1 cellular context compared by ENCODE assay signal in genomic region chr11:78158987-78159662, GRCh38.
TF ChIP-seq lines count a peak whose summit lies in the region.

No MANE protein-coding gene starts in this region.

TF ChIP-seq in WTC11, 78 proteins besides CTCF, POLR2A, EP300 and RAD21 (continued from another document):
- no peak for TF ChIP-seq PRDM15 (CRISPR knock-in tag; IDR thresholded peaks at IDR 0.05)
- no peak for TF ChIP-seq ATF3 (CRISPR knock-in tag; conservative IDR thresholded peaks at IDR 0.05)
- TF ChIP-seq ZBTB43 (CRISPR knock-in tag; IDR thresholded peaks at IDR 0.05): no peak
- TF ChIP-seq ZNF281 (CRISPR knock-in tag; IDR thresholded peaks at IDR 0.05): no peak
- no peak for TF ChIP-seq CBFB (CRISPR knock-in tag; IDR thresholded peaks at IDR 0.05; ENCODE audit: low read depth)
- no peak for TF ChIP-seq USF1 (CRISPR knock-in tag; IDR thresholded peaks at IDR 0.05)
- TF ChIP-seq SMAD4 (CRISPR knock-in tag; IDR thresholded peaks at IDR 0.05): no peak
- no peak for TF ChIP-seq ZNF512 (CRISPR knock-in tag; IDR thresholded peaks at IDR 0.05; ENCODE audit: borderline replicate concordance)
- no peak for TF ChIP-seq RELA (CRISPR knock-in tag; IDR thresholded peaks at IDR 0.05; ENCODE audit: borderline replicate concordance)
- no peak for TF ChIP-seq ZNF263 (CRISPR knock-in tag; IDR thresholded peaks at IDR 0.05; ENCODE audit: low read depth)
- no peak for TF ChIP-seq JAZF1 (CRISPR knock-in tag; IDR thresholded peaks at IDR 0.05)
- no peak for TF ChIP-seq AR (CRISPR knock-in tag; IDR thresholded peaks at IDR 0.05)
- TF ChIP-seq ZNF138 (CRISPR knock-in tag; conservative IDR thresholded peaks at IDR 0.05): no peak
